In genomic region chr17:18854956-18855355, GRCh38 we compare ENCODE assay signal across 9 cellular contexts. TPM values are rescaled to one million over a fixed set of nuclear protein-coding genes. Genes with fewer than 3 reads are reported as not detected.
DNase-seq lines count a peak whose midpoint lies in the region; ATAC-seq and TF ChIP-seq lines count a peak whose summit lies in the region.
"Had no signal": no experiment of that assay in that cellular context is flagged by ENCODE, and none has a peak within 500 bp of the region (broad histone marks: within the 10 kb centered on the region; RNA-seq: fewer than 3 reads in every experiment).

No MANE protein-coding gene starts in this region.

- H3K4me1 Mint-ChIP-seq in Caco-2 (ENCODE audit: low read depth, unreplicated experiment), result peaks cover 25% of the 10 kb centered on the region
- H3K4me1 Mint-ChIP-seq in central memory CD8-positive, alpha-beta T cell, result peaks cover 26% of the 10 kb centered on the region
- H3K4me1 Mint-ChIP-seq in nephron progenitor cell, result peaks cover 36% of the 10 kb centered on the region

- no peak for ATAC-seq in central memory CD8-positive, alpha-beta T cell (replicated peaks; ENCODE audit: extremely low read depth, poor library complexity, severe bottlenecking)

- peak overlapping the region; percentile 84 for H3K9ac ChIP-seq in Karpas-422 (ENCODE audit: low read length)

- no peaks in the 10 kb centered on the region for H4K20me1 ChIP-seq in Karpas-422 (ENCODE audit: insufficient read depth, low read depth, low read length)

- H3K27ac ChIP-seq in Karpas-422 (ENCODE audit: low read length), result no peak overlapping the region
- H3K27ac ChIP-seq in SJCRH30, result no peak overlapping the region
- H3K27ac ChIP-seq: SJSA1 had no signal

- POLR2A ChIA-PET in Caco-2 (lab: Charles Lee), result interaction anchor here (0.6 kb wide), 1 partner anchor 9 kb away, joined by 5 read pairs; no protein-coding TSS in a partner anchor

- H3K9me3 Mint-ChIP-seq in Caco-2 (ENCODE audit: unreplicated experiment) (no peaks in the 10 kb centered on the region), nephron progenitor cell (no peaks in the 10 kb centered on the region)
- H3K9me3 Mint-ChIP-seq in central memory CD8-positive, alpha-beta T cell, result no peaks in the 10 kb centered on the region

- H3K4me3 Mint-ChIP-seq in Caco-2 (ENCODE audit: unreplicated experiment) (peak overlapping the region; percentile 89), nephron progenitor cell (peak overlapping the region; percentile 89)
- H3K4me3 Mint-ChIP-seq in central memory CD8-positive, alpha-beta T cell, result peak overlapping the region; percentile 86

- TF ChIP-seq CTCF in Caco-2 (IDR thresholded peaks at IDR 0.05; ENCODE audit: insufficient read depth in 1 of 2, low read depth in 1 of 2, low read length in 1 of 2, severe bottlenecking in 1 of 2, unreplicated experiment in 1 of 2) (no peak), nephron progenitor cell (IDR thresholded peaks at IDR 0.05) (no peak)

- H3K4me3 ChIP-seq in Caco-2 (ENCODE audit: low read depth, low read length) (no peak overlapping the region; the same call in 1 of the 2 replicates), Karpas-422 (ENCODE audit: low read length) (peak overlapping the region; percentile 74), SJCRH30 (no peak overlapping the region)

- CTCF ChIA-PET in Caco-2 (lab: Charles Lee), result no interaction called here

- H3K36me3 Mint-ChIP-seq in Caco-2 (ENCODE audit: insufficient read depth, unreplicated experiment), result peaks cover 13% of the 10 kb centered on the region
- H3K36me3 Mint-ChIP-seq in central memory CD8-positive, alpha-beta T cell (ENCODE audit: insufficient read depth), result peaks cover 6% of the 10 kb centered on the region
- H3K36me3 Mint-ChIP-seq in nephron progenitor cell (ENCODE audit: low read depth), result no peaks in the 10 kb centered on the region

- no peaks in the 10 kb centered on the region for H3K27me3 Mint-ChIP-seq in Caco-2 (ENCODE audit: insufficient read depth, unreplicated experiment)
- no peaks in the 10 kb centered on the region for H3K27me3 Mint-ChIP-seq in central memory CD8-positive, alpha-beta T cell
- peaks cover 2% of the 10 kb centered on the region for H3K27me3 Mint-ChIP-seq in nephron progenitor cell (ENCODE audit: low read depth, poor library complexity)

- intact Hi-C loops in Caco-2 (cut with micrococcal nuclease; ENCODE audit: unreplicated experiment), result loop anchor here (5.0 kb wide), 1 partner anchor 82 kb away; no protein-coding TSS in a partner anchor

- no peaks in the 10 kb centered on the region for H3K9me2 ChIP-seq in Karpas-422 (replicated peaks; ENCODE audit: insufficient read depth, low read length)

- peak overlapping the region; percentile 86 for H3K4me2 ChIP-seq in Karpas-422 (ENCODE audit: low read depth, low read length, poor library complexity, severe bottlenecking)

- H3K36me3 ChIP-seq in Caco-2 (ENCODE audit: control insufficient read depth, insufficient read depth, low read length) (no peaks in the 10 kb centered on the region), Karpas-422 (ENCODE audit: insufficient read depth, low read length) (no peaks in the 10 kb centered on the region), SJCRH30 (no peaks in the 10 kb centered on the region)

- BruUV-seq in Caco-2 (replicated peaks; lab: Mats Ljungman, UMichigan), result no TSS peak

- H2AFZ ChIP-seq in Karpas-422 (ENCODE audit: low read length), result no peak overlapping the region

- H3K4me1 ChIP-seq in Caco-2 (no peaks in the 10 kb centered on the region), Karpas-422 (ENCODE audit: low read length) (peaks cover 51% of the 10 kb centered on the region), SJCRH30 (peaks cover 14% of the 10 kb centered on the region)

- peaks cover 44% of the 10 kb centered on the region for H3K79me2 ChIP-seq in Karpas-422 (ENCODE audit: low read length)

- H3K27ac Mint-ChIP-seq in Caco-2 (ENCODE audit: unreplicated experiment), result no peak overlapping the region
- H3K27ac Mint-ChIP-seq in central memory CD8-positive, alpha-beta T cell (ENCODE audit: low read depth), result peak overlapping the region; percentile 89
- H3K27ac Mint-ChIP-seq in nephron progenitor cell, result no peak overlapping the region

- H3K9me3 ChIP-seq in Caco-2 (no peaks in the 10 kb centered on the region), Karpas-422 (ENCODE audit: low read length) (no peaks in the 10 kb centered on the region), SJCRH30 (replicated peaks) (no peaks in the 10 kb centered on the region)
- H3K9me3 ChIP-seq: SJSA1 had no signal

- DNase-seq in Caco-2 (no peak), Karpas-422 (no peak), nephron progenitor cell (no peak), NCI-H526 (lab: John Stamatoyannopoulos, UW) (no peak), SJCRH30 (no peak), hippocampal formation (lab: John Stamatoyannopoulos, UW) (no peak)
- DNase-seq in central memory CD8-positive, alpha-beta T cell (ENCODE audit: low spot score in 2 of 2), result no peak
- DNase-seq: NCI-H2227 treated with DMSO at 0.1 percent for 48 hours had no signal

- H3K27me3 ChIP-seq in Caco-2 (replicated peaks; ENCODE audit: control insufficient read depth, insufficient read depth, low read length), result no peaks in the 10 kb centered on the region
- H3K27me3 ChIP-seq in Karpas-422 (ENCODE audit: low read length), result no peaks in the 10 kb centered on the region
- H3K27me3 ChIP-seq in SJCRH30, result no peaks in the 10 kb centered on the region
- H3K27me3 ChIP-seq: SJSA1 had no signal

RNA-seq across cellular contexts. Expression of gene PRPSAP2, which starts 3.0 kb away (rescaled TPM):
- total RNA-seq in Caco-2 (2022), result 45.8 and 49.0 TPM in 2 replicates
- total RNA-seq in Karpas-422 (2014; rRNA removed; shearing (Covaris generic); ENCODE audit: low replicate concordance), result 114 and 181 TPM in 2 replicates
- 184 and 187 TPM in 2 replicates for total RNA-seq in SJCRH30 (2014; rRNA removed; shearing (Covaris generic))
